17 cellular contexts compared by ENCODE assay signal in the genomic region with DNA sequence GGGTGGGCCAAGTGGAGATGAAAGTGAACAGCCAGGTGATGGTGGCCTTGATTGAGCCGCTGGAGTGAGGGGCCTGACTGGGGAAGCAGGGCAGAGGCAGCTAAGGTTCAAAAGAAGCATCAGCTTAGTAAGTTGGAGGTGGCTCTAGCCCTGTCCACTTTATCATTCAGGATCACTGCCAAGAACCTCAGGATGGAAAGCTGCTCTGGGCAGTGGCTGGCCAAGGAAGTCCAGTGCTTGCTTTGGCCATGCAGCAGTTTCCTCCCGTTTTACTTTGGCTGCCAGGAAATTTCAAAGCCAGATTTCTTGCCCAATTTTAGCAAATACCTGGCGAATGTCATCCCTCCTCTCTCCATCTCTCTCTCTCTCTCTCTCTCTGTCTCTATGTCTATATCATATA.
DNase-seq lines count a peak whose midpoint lies in the region; ATAC-seq, FAIRE-seq and TF ChIP-seq lines count a peak whose summit lies in the region.
"Had no signal": no experiment of that assay in that cellular context is flagged by ENCODE, and none has a peak within 500 bp of the region (broad histone marks: within the 10 kb centered on the region; RNA-seq: fewer than 3 reads in every experiment).

No MANE protein-coding gene starts in this region.

- peak overlapping the region; percentile 62; the same call in 1 of the 2 replicates for H2BK15ac ChIP-seq in H1 (ENCODE audit: low read length)

- no peak overlapping the region for H4K8ac ChIP-seq in H1 (ENCODE audit: extremely low read depth, insufficient read depth, low read length)

- no peaks in the 10 kb centered on the region for H4K20me1 ChIP-seq in H1 (replicated peaks in 1 of 2; ENCODE audit: control insufficient read depth in 1 of 2, insufficient read depth in 2 of 2, low read length in 2 of 2)

- no peak overlapping the region for H3K4me2 ChIP-seq in H1 (ENCODE audit: insufficient read depth in 1 of 2, low read depth in 2 of 2, low read length in 2 of 2)
- H3K4me2 ChIP-seq: KMS-11 had no signal

- H2BK20ac ChIP-seq in H1 (ENCODE audit: low read length) = peak overlapping the region; percentile 16

- POLR2A ChIA-PET in H1 (lab: Charles Lee; ENCODE audit: partially characterized antibody) = interaction anchor here (2.1 kb wide), 1 partner anchor 13 kb away, joined by 6 read pairs; no protein-coding TSS in a partner anchor

- no peak overlapping the region for H2BK5ac ChIP-seq in H1 (ENCODE audit: low read depth, low read length)

- ATAC-seq in GM18517 (IDR thresholded peaks at IDR 0.05; ENCODE audit: unreplicated experiment) = no peak

- no peak overlapping the region for H3K4me3 Mint-ChIP-seq in CD14-positive monocyte

- DNase-seq in CD14-positive monocyte (ENCODE audit: low spot score) (peak; percentile 30), M059J (ENCODE audit: low read depth) (peak; percentile 8), H1 (ENCODE audit: low read depth in 1 of 2, low spot score in 2 of 2) (no peak), posterior vena cava (ENCODE audit: low spot score) (peak; percentile 42), colonic mucosa (no peak)
- DNase-seq in activated effector memory CD4-positive, alpha-beta T cell treated with Interleukin-2 at 50 U/mL for 16 hours = no peak
- DNase-seq: AML-193, DMS53, MG63, NCI-H1092, NCI-H146, NCI-H524 treated with DMSO at 0.1 percent for 48 hours, SHP77 treated with DMSO at 0.1 percent for 48 hours had no signal

- peaks cover 12 to 29% (median 18%) of the 10 kb centered on the region in 7 donors for H3K9me3 Mint-ChIP-seq in CD14-positive monocyte

- 0 out of 2 replicates have a peak overlapping the region, but pooled peaks have one; percentile 43 for H2AK5ac ChIP-seq in H1 (ENCODE audit: low read depth, low read length)

- H3K36me3 Mint-ChIP-seq in CD14-positive monocyte = no peaks in the 10 kb centered on the region

- no peak for FAIRE-seq in H1 (lab: Jason Lieb, UNC)
- FAIRE-seq: H54, RCC 7860 had no signal

- no peak for TF ChIP-seq RAD21 in H1 (IDR thresholded peaks at IDR 0.05 in 1 of 2, conservative IDR thresholded peaks at IDR 0.05 in 1 of 2; ENCODE audit: low read depth in 2 of 2, low read length in 2 of 2)

- H3K9ac ChIP-seq in H1 (replicated peaks in 1 of 4; ENCODE audit: extremely low read depth in 1 of 4, low read depth in 3 of 4, low read length in 3 of 4) (no peak overlapping the region), colonic mucosa (ENCODE audit: low read depth in 2 of 2, low read length in 2 of 2) (no peak overlapping the region)
- H3K9ac ChIP-seq: KMS-11 had no signal

- H3K4me3 ChIP-seq in H1 (ENCODE audit: extremely low read depth in 1 of 4, insufficient read depth in 2 of 4, low read depth in 3 of 4, low read length in 4 of 4) (no peak overlapping the region), colonic mucosa (no peak overlapping the region)
- H3K4me3 ChIP-seq: MG63 had no signal

- H3K27me3 ChIP-seq in H1 (replicated peaks in 1 of 4; ENCODE audit: control insufficient read depth in 3 of 4, extremely low read depth in 1 of 4, insufficient read depth in 3 of 4, low read length in 3 of 4) (no peaks in the 10 kb centered on the region), colonic mucosa (no peaks in the 10 kb centered on the region)
- H3K27me3 ChIP-seq: MG63 had no signal

- no peak overlapping the region for H3K56ac ChIP-seq in H1 (replicated peaks; ENCODE audit: insufficient read length, low read depth, low read length)

- H3K36me3 ChIP-seq in H1 (ENCODE audit: control insufficient read depth in 2 of 4, insufficient read depth in 4 of 4, low read length in 3 of 4) (no peaks in the 10 kb centered on the region; a peak in 1 of 8 replicates), colonic mucosa (no peaks in the 10 kb centered on the region)
- H3K36me3 ChIP-seq: MG63 had no signal

- no peak overlapping the region for H3K18ac ChIP-seq in H1 (ENCODE audit: extremely low read depth, low read length)

- no peak overlapping the region for H3K4ac ChIP-seq in H1 (replicated peaks; ENCODE audit: insufficient read length, low read depth, low read length)

- H2BK12ac ChIP-seq in H1 (ENCODE audit: low read depth, low read length) = no peak overlapping the region

- H3K9me3 ChIP-seq in H1 (ENCODE audit: insufficient read depth in 2 of 2, low read depth in 1 of 2, low read length in 1 of 2) (peaks cover 4 to 11% of the 10 kb centered on the region in 2 experiments; a peak in 3 of 4 replicates), colonic mucosa (no peaks in the 10 kb centered on the region)

- WGBS in H1 (ENCODE audit: extremely low coverage in 1 of 2, insufficient coverage in 1 of 2, insufficient read length in 1 of 2, insufficient replicate concordance in 2 of 2, low coverage in 1 of 2, low lambda C conversion rate in 2 of 2, missing lambda C conversion rate in 1 of 2), 2 experiments = 87% methylated on average over 3 of the region's 3 CpGs; no CpG with 5 or more reads in 1 of the 2 experiments

- no peak overlapping the region for H3K23ac ChIP-seq in H1 (ENCODE audit: insufficient read length)

- CTCF ChIA-PET in H1 (lab: Charles Lee; ENCODE audit: partially characterized antibody) = interaction anchor here (0.6 to 1.7 kb wide), 3 partner anchors 12 to 246 kb away, joined by 3 to 5 read pairs (median 3); no protein-coding TSS in a partner anchor

- no peaks in the 10 kb centered on the region for H3K79me1 ChIP-seq in H1 (ENCODE audit: low read depth, low read length)

- TF ChIP-seq POLR2A in H1 (IDR thresholded peaks at IDR 0.05; ENCODE audit: control extremely low read depth in 1 of 2, low read depth in 2 of 2, low read length in 2 of 2) = no peak

- no peak overlapping the region for H3K27ac Mint-ChIP-seq in CD14-positive monocyte

- no peak overlapping the region for H2BK120ac ChIP-seq in H1 (replicated peaks; ENCODE audit: low read depth, low read length)

- H3K27ac ChIP-seq in H1 (ENCODE audit: low read depth, low read length) = no peak overlapping the region
- H3K27ac ChIP-seq in colonic mucosa = no peak overlapping the region
- H3K27ac ChIP-seq: KMS-11 had no signal

- peaks cover 3% of the 10 kb centered on the region; the same call in 1 of the 2 replicates for H3K23me2 ChIP-seq in H1 (ENCODE audit: low read depth, low read length)

- H3K4me1 Mint-ChIP-seq in CD14-positive monocyte = no peaks in the 10 kb centered on the region

- intact Hi-C loops in CD14-positive monocyte (cut with micrococcal nuclease) = no loop called here
- intact Hi-C loops in posterior vena cava (cut with DNase I) = no loop called here
- intact Hi-C loops in colonic mucosa (cut with DNase I) = no loop called here

- H3K4me1 ChIP-seq in H1 (replicated peaks in 1 of 4; ENCODE audit: control insufficient read depth in 3 of 4, insufficient read depth in 4 of 4, low read length in 3 of 4) (peaks cover 13 to 29% (median 20%) of the 10 kb centered on the region in 4 experiments), colonic mucosa (no peaks in the 10 kb centered on the region)

- peaks cover 3 to 4% (median 3%) of the 10 kb centered on the region in 3 donors for H3K27me3 Mint-ChIP-seq in CD14-positive monocyte (ENCODE audit: low read depth in 3 of 3)

- H3K14ac ChIP-seq in H1 (ENCODE audit: insufficient read length) = no peak overlapping the region

- H3K79me2 ChIP-seq in H1 (ENCODE audit: control insufficient read depth in 1 of 2, insufficient read depth in 2 of 2, low read length in 2 of 2) = no peaks in the 10 kb centered on the region

- no peak overlapping the region for H4K5ac ChIP-seq in H1 (ENCODE audit: insufficient read length, low read depth, low read length)

- TF ChIP-seq EP300 in H1 (IDR thresholded peaks at IDR 0.05; ENCODE audit: borderline replicate concordance in 1 of 2, low read depth in 2 of 2, low read length in 2 of 2) = no peak

- no peak for TF ChIP-seq CTCF in CD14-positive monocyte (IDR thresholded peaks at IDR 0.05)
- TF ChIP-seq CTCF in H1 (IDR thresholded peaks at IDR 0.05; ENCODE audit: control extremely low read depth in 1 of 3, insufficient read depth in 1 of 3, low read depth in 1 of 3, low read length in 3 of 3) = no peak
- no peak for TF ChIP-seq CTCF in colonic mucosa (IDR thresholded peaks at IDR 0.05)

- no peak overlapping the region for H4K91ac ChIP-seq in H1 (replicated peaks; ENCODE audit: insufficient read length, low read length)

- no peak overlapping the region for H2AFZ ChIP-seq in H1 (ENCODE audit: low read length)

TF ChIP-seq in H1, 55 proteins besides CTCF, POLR2A, EP300 and RAD21:
- TF ChIP-seq HDAC6 (IDR thresholded peaks at IDR 0.05; ENCODE audit: low read depth, low read length) = no peak
- TF ChIP-seq CHD1 (IDR thresholded peaks at IDR 0.05; ENCODE audit: low read depth, low read length) = no peak
- no peak for TF ChIP-seq SP1 (IDR thresholded peaks at IDR 0.05; ENCODE audit: low read depth, low read length)
- TF ChIP-seq SUZ12 (IDR thresholded peaks at IDR 0.05; ENCODE audit: low read length) = no peak
- TF ChIP-seq RNF2 (IDR thresholded peaks at IDR 0.05; ENCODE audit: borderline replicate concordance, low read depth, low read length, missing control alignments, poor library complexity, severe bottlenecking) = no peak
- no peak for TF ChIP-seq BRCA1 (IDR thresholded peaks at IDR 0.05; ENCODE audit: low read depth, low read length)
TF ChIP-seq in H1: peak in this region for 0.

Comparison
In these comparisons a context has a peak if more than half of its experiments do, and no peak if none do; other contexts are left out.
1. DNase-seq: peak in CD14-positive monocyte (single experiment), M059J (single experiment) and posterior vena cava (single experiment); none in H1 (0 of 2), colonic mucosa (single experiment) and activated effector memory CD4-positive, alpha-beta T cell treated with Interleukin-2 at 50 U/mL for 16 hours (single experiment).